19 cellular contexts compared by ENCODE assay signal in genomic region chr13:112761701-112762689, GRCh38.
DNase-seq lines count a peak whose midpoint lies in the region; ATAC-seq, FAIRE-seq and TF ChIP-seq lines count a peak whose summit lies in the region.
"Had no signal": no experiment of that assay in that cellular context is flagged by ENCODE, and none has a peak within 500 bp of the region (broad histone marks: within the 10 kb centered on the region; RNA-seq: fewer than 3 reads in every experiment).

No MANE protein-coding gene starts in this region.

- TF ChIP-seq POLR2A in tibial nerve (IDR thresholded peaks at IDR 0.05): no peak

- 81 to 85% methylated on average over 20 to 21 of the region's 21 CpGs for WGBS in tibial nerve, 2 donors

- peak; percentile 90 for FAIRE-seq in bronchial epithelial cell (lab: Jason Lieb, UNC)
- FAIRE-seq: GM12891 had no signal

- H3F3A ChIP-seq in GM23338 (replicated peaks; ENCODE audit: low read depth): no peaks in the 10 kb centered on the region

- 0 out of 2 replicates have a peak overlapping the region, but pooled peaks have one; percentile 14 for H3K4me2 ChIP-seq in GM23338

- peaks cover 51% of the 10 kb centered on the region for H3K79me2 ChIP-seq in GM23338 (replicated peaks; ENCODE audit: insufficient read depth)

- H3K36me3 Mint-ChIP-seq in GM23338 (ENCODE audit: low read depth): no peaks in the 10 kb centered on the region; the same call in 2 of the 3 replicates

- H4K20me1 ChIP-seq in GM23338 (replicated peaks; ENCODE audit: insufficient read depth): no peaks in the 10 kb centered on the region; the same call in 1 of the 2 replicates

- no peaks in the 10 kb centered on the region for H3K27me3 ChIP-seq in GM23338 (ENCODE audit: insufficient read depth)
- H3K27me3 ChIP-seq in bronchial epithelial cell (ENCODE audit: control insufficient read depth, insufficient read depth, low read length): no peaks in the 10 kb centered on the region
- H3K27me3 ChIP-seq in tibial nerve: no peaks in the 10 kb centered on the region
- H3K27me3 ChIP-seq: BE2C, uterus had no signal

- ATAC-seq in GM23338 (peak; percentile 56), left ventricle myocardium superior (peak; percentile 77), GM21619 (IDR thresholded peaks at IDR 0.05; ENCODE audit: unreplicated experiment) (no peak)
- ATAC-seq: activated T-cell treated with anti-CD3 and anti-CD28 coated beads, Interleukin-2, amount 50 U/mL, for 72 hours; left colon had no signal

- H3K27ac ChIP-seq in GM23338 (ENCODE audit: low read depth) (peak overlapping the region; percentile 80), tibial nerve (peak overlapping the region in 1 of 4 donors; percentile 4)
- H3K27ac ChIP-seq: uterus had no signal

- H3K4me3 Mint-ChIP-seq in GM23338: no peak overlapping the region
- H3K4me3 Mint-ChIP-seq: activated T-cell treated with anti-CD3 and anti-CD28 coated beads, Interleukin-2, amount 50 U/mL, for 72 hours had no signal

- H3K4me1 ChIP-seq in GM23338 (ENCODE audit: insufficient read depth) (peaks cover 16% of the 10 kb centered on the region; the same call in 1 of the 2 replicates), tibial nerve (peaks cover 0 to 31% (median 4%) of the 10 kb centered on the region in 4 donors)
- H3K4me1 ChIP-seq: BE2C, uterus had no signal

- no peaks in the 10 kb centered on the region for H3K9me3 ChIP-seq in tibial nerve
- H3K9me3 ChIP-seq: BE2C, uterus had no signal

- DNase-seq in GM23338 (ENCODE audit: low spot score) (peak; percentile 60), bronchial epithelial cell (ENCODE audit: low read depth) (no peak), left ventricle myocardium superior (peak; percentile 63), posterior vena cava (ENCODE audit: low spot score) (peak; percentile 50), ecto neural progenitor cell (ENCODE audit: low spot score) (no peak), tibial nerve (ENCODE audit: low spot score in 2 of 2) (no peak), COR-L47 (lab: John Stamatoyannopoulos, UW) (no peak)
- DNase-seq: activated CD4-positive, alpha-beta T cell treated with anti-CD3 and anti-CD28 coated beads, Interleukin-2, amount 50 U/mL, for 1 hour; activated T-cell treated with anti-CD3 and anti-CD28 coated beads, Interleukin-2, amount 50 U/mL, for 72 hours; BE2C; effector CD8-positive, alpha-beta T cell; left colon; NCI-H187; NCI-H774; RPMI8226; stimulated activated CD4-positive, alpha-beta T cell treated with anti-CD3 and anti-CD28 coated beads, Interleukin-12 subunit alpha, Interleukin-12 subunit beta, amount 100 ng/mL, for 4 hours had no signal

- no peak overlapping the region for H2AFZ ChIP-seq in GM23338

- TF ChIP-seq CTCF in GM23338 (conservative IDR thresholded peaks at IDR 0.05; ENCODE audit: low read depth in 2 of 2) (no peak), bronchial epithelial cell (IDR thresholded peaks at IDR 0.05; ENCODE audit: insufficient read depth, low read length, severe bottlenecking) (no peak), tibial nerve (IDR thresholded peaks at IDR 0.05) (peak in 1 of 5 experiments; percentile 9)

- H3K27me3 Mint-ChIP-seq in GM23338 (ENCODE audit: insufficient read depth, low read depth, poor library complexity): peaks cover 10% of the 10 kb centered on the region

- H3K36me3 ChIP-seq in GM23338 (ENCODE audit: insufficient read depth) (no peaks in the 10 kb centered on the region), bronchial epithelial cell (ENCODE audit: control insufficient read depth, insufficient read depth, low read length) (no peaks in the 10 kb centered on the region), tibial nerve (no peaks in the 10 kb centered on the region)
- H3K36me3 ChIP-seq: BE2C, uterus had no signal

- no peak overlapping the region for H3K4me3 ChIP-seq in GM23338
- H3K4me3 ChIP-seq in bronchial epithelial cell (ENCODE audit: low read depth, low read length): no peak overlapping the region
- H3K4me3 ChIP-seq in tibial nerve: no peak overlapping the region
- H3K4me3 ChIP-seq: uterus had no signal

- TF ChIP-seq EP300 in tibial nerve (IDR thresholded peaks at IDR 0.05): no peak

- H3K9me2 ChIP-seq in GM23338 (ENCODE audit: insufficient read depth): no peaks in the 10 kb centered on the region

- peaks cover 65% of the 10 kb centered on the region for H3K4me1 Mint-ChIP-seq in GM23338

- no peaks in the 10 kb centered on the region for H3K9me3 Mint-ChIP-seq in GM23338
- H3K9me3 Mint-ChIP-seq: activated T-cell treated with anti-CD3 and anti-CD28 coated beads, Interleukin-2, amount 50 U/mL, for 72 hours had no signal

- intact Hi-C loops in left ventricle myocardium superior (cut with micrococcal nuclease): no loop called here
- intact Hi-C loops in posterior vena cava (cut with DNase I): no loop called here

- H3K27ac Mint-ChIP-seq in GM23338: peak overlapping the region; percentile 14
- H3K27ac Mint-ChIP-seq: activated T-cell treated with anti-CD3 and anti-CD28 coated beads, Interleukin-2, amount 50 U/mL, for 72 hours had no signal

TF ChIP-seq in GM23338, 12 proteins besides CTCF, POLR2A, EP300 and RAD21 (continues in another document):
- no peak for TF ChIP-seq POLR2AphosphoS5 (IDR thresholded peaks at IDR 0.05; ENCODE audit: low read depth)
- TF ChIP-seq ZNF331 (CRISPR knock-in tag; IDR thresholded peaks at IDR 0.05; ENCODE audit: low read depth): no peak
- no peak for TF ChIP-seq NANOG (IDR thresholded peaks at IDR 0.05; ENCODE audit: borderline replicate concordance)
- TF ChIP-seq STAT1 (IDR thresholded peaks at IDR 0.05; ENCODE audit: unreplicated experiment): no peak
- no peak for TF ChIP-seq EZH2 (IDR thresholded peaks at IDR 0.05; ENCODE audit: low read depth, unreplicated experiment)
- TF ChIP-seq CREB1 (CRISPR knock-in tag; IDR thresholded peaks at IDR 0.05; ENCODE audit: low read depth): no peak
- TF ChIP-seq ZNF114 (CRISPR knock-in tag; IDR thresholded peaks at IDR 0.05): no peak
- TF ChIP-seq JUNB (IDR thresholded peaks at IDR 0.05; ENCODE audit: unreplicated experiment): no peak
- no peak for TF ChIP-seq ETS1 (IDR thresholded peaks at IDR 0.05)
- TF ChIP-seq EZH2phosphoT487 (IDR thresholded peaks at IDR 0.05; ENCODE audit: unreplicated experiment): no peak
- TF ChIP-seq REST (IDR thresholded peaks at IDR 0.05; ENCODE audit: unreplicated experiment): no peak

Comparison
In these comparisons a context has a peak if more than half of its experiments do, and no peak if none do; other contexts are left out.
1. DNase-seq: peak in GM23338 (single experiment), left ventricle myocardium superior (single experiment) and posterior vena cava (single experiment); none in bronchial epithelial cell (single experiment), ecto neural progenitor cell (single experiment), tibial nerve (0 of 2) and COR-L47 (single experiment).